ENCODE assay signal across 19 cellular contexts in genomic region chr15:51965691-51966090, GRCh38.
"Had no signal": no experiment of that assay in that cellular context is flagged by ENCODE, and none has a peak within 500 bp of the region (broad histone marks: within the 10 kb centered on the region; RNA-seq: fewer than 3 reads in every experiment).

No MANE protein-coding gene starts in this region.

- DNase-seq: effector CD4-positive, alpha-beta T cell; endodermal cell; erythroblast; foreskin melanocyte; head of caudate nucleus; hippocampal formation; left colon; left ventricle myocardium superior; mesendoderm; naive B cell; posterior cingulate gyrus; sigmoid colon; stimulated activated CD4-positive, alpha-beta T cell treated with anti-CD3 and anti-CD28 coated beads, Interleukin-12 subunit alpha, Interleukin-12 subunit beta, amount 100 ng/mL, for 4 hours; stimulated activated naive CD4-positive, alpha-beta T cell; trophoblast cell had no signal

- H3K27me3 ChIP-seq: sigmoid colon had no signal

- FAIRE-seq: endothelial cell of umbilical vein had no signal

- H3K27ac ChIP-seq: coronary artery, sigmoid colon, skin epidermis had no signal

- H3K4me3 ChIP-seq: coronary artery, lung, sigmoid colon, skin epidermis had no signal

- ATAC-seq: left colon, left ventricle myocardium superior had no signal
